8 cellular contexts compared by ENCODE assay signal in the genomic region with DNA sequence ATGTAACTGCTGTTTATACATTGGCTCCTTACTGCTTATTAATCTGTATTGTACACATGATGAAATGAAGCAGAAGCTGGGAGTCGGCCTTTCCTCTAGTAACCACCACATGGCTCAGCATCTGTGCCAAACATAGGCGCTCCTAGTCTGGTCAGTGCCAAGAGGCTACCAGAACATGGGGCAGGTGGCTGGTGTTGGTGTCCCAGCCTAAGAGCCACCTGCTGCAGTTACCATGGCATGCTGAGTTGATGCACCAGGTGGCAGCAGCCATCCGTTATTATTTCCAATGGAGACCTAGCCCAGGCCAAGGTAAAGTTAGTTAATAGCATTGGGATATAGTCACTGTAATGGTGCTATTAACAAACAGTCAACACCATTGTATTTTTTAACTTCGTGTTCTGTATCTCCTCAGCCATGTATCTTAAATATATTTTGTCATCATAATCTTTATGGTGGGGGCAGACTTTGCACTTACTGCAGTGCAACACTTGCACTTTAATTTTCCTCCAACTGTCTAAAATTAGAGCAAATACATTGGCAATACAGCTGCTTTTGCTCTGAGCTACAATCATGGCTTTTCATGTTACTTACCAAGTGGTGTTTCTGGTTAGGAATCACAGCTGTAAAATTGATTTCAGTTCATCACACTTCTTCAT. TPM values are rescaled to one million over a fixed set of nuclear protein-coding genes. Genes with fewer than 3 reads are reported as not detected.
DNase-seq lines count a peak whose midpoint lies in the region; ATAC-seq and TF ChIP-seq lines count a peak whose summit lies in the region.

No MANE protein-coding gene starts in this region.

- no peak overlapping the region for H3K4me3 ChIP-seq in neural cell (ENCODE audit: low read length)

- no peaks in the 10 kb centered on the region for H3K27me3 Mint-ChIP-seq in T-helper 17 cell

- peaks cover 4% of the 10 kb centered on the region for H3K36me3 Mint-ChIP-seq in T-helper 17 cell (ENCODE audit: low read depth)

- TF ChIP-seq CTCF in AG09319 (IDR thresholded peaks at IDR 0.05; ENCODE audit: low read depth, low read length) = peak; percentile 32
- peak; percentile 80 for TF ChIP-seq CTCF in neural cell (IDR thresholded peaks at IDR 0.05; ENCODE audit: poor library complexity, severe bottlenecking)

- peak; percentile 60 for ATAC-seq in GM18907 (IDR thresholded peaks at IDR 0.05; ENCODE audit: unreplicated experiment)
- peak; percentile 54 for ATAC-seq in T-helper 17 cell
- no peak for ATAC-seq in HG03135 (IDR thresholded peaks at IDR 0.05; ENCODE audit: unreplicated experiment)
- no peak for ATAC-seq in HG02884 (IDR thresholded peaks at IDR 0.05; ENCODE audit: unreplicated experiment)

- no peaks in the 10 kb centered on the region for H3K9me3 ChIP-seq in T-helper 17 cell (ENCODE audit: control insufficient read depth, low read length, poor library complexity, severe bottlenecking)
- H3K9me3 ChIP-seq in neural cell (ENCODE audit: low read length) = no peaks in the 10 kb centered on the region

- TF ChIP-seq EP300 in neural cell (conservative IDR thresholded peaks at IDR 0.05; ENCODE audit: poor library complexity, severe bottlenecking) = no peak

- no peaks in the 10 kb centered on the region for H3F3A ChIP-seq in neural cell (ENCODE audit: insufficient read depth, low read length, poor library complexity, severe bottlenecking)

- no peaks in the 10 kb centered on the region for H4K20me1 ChIP-seq in neural cell (ENCODE audit: insufficient read depth)

- H3K4me2 ChIP-seq in neural cell (ENCODE audit: low read length) = no peak overlapping the region

- H3K9me2 ChIP-seq in neural cell (ENCODE audit: insufficient read depth, low read length) = no peaks in the 10 kb centered on the region

- peak overlapping the region; percentile 85 for H3K27ac Mint-ChIP-seq in T-helper 17 cell

- H3K27ac ChIP-seq in neural cell (ENCODE audit: low read length) = no peak overlapping the region

- no peak for DNase-seq in AG09319 (ENCODE audit: extremely low read depth, low read depth)
- DNase-seq in NCI-H1092 (lab: John Stamatoyannopoulos, UW) = peak; percentile 44
- no peak for DNase-seq in T-helper 17 cell
- DNase-seq in erythroblast (lab: John Stamatoyannopoulos, UW) = peak; percentile 50 to 69

- peak; percentile 85 for TF ChIP-seq RAD21 in neural cell (conservative IDR thresholded peaks at IDR 0.05)

- no peaks in the 10 kb centered on the region for H3K79me2 ChIP-seq in neural cell (replicated peaks; ENCODE audit: insufficient read depth, low read length)

- peaks cover 7% of the 10 kb centered on the region for H3K4me1 Mint-ChIP-seq in T-helper 17 cell

- H3K27me3 ChIP-seq in neural cell (ENCODE audit: insufficient read depth, low read depth, low read length) = no peaks in the 10 kb centered on the region

- H2AFZ ChIP-seq in neural cell (ENCODE audit: low read depth, low read length) = no peak overlapping the region

- no peak for TF ChIP-seq POLR2A in erythroblast (IDR thresholded peaks at IDR 0.05; ENCODE audit: low read length)

- no peak overlapping the region for H3K4me3 Mint-ChIP-seq in T-helper 17 cell

- H3K9ac ChIP-seq in neural cell (ENCODE audit: low read length) = no peak overlapping the region

- H3K36me3 ChIP-seq in neural cell (ENCODE audit: insufficient read depth, low read length) = peaks cover 12% of the 10 kb centered on the region

TF ChIP-seq in neural cell, 6 proteins besides CTCF, POLR2A, EP300 and RAD21:
- TF ChIP-seq, protein P1, sequence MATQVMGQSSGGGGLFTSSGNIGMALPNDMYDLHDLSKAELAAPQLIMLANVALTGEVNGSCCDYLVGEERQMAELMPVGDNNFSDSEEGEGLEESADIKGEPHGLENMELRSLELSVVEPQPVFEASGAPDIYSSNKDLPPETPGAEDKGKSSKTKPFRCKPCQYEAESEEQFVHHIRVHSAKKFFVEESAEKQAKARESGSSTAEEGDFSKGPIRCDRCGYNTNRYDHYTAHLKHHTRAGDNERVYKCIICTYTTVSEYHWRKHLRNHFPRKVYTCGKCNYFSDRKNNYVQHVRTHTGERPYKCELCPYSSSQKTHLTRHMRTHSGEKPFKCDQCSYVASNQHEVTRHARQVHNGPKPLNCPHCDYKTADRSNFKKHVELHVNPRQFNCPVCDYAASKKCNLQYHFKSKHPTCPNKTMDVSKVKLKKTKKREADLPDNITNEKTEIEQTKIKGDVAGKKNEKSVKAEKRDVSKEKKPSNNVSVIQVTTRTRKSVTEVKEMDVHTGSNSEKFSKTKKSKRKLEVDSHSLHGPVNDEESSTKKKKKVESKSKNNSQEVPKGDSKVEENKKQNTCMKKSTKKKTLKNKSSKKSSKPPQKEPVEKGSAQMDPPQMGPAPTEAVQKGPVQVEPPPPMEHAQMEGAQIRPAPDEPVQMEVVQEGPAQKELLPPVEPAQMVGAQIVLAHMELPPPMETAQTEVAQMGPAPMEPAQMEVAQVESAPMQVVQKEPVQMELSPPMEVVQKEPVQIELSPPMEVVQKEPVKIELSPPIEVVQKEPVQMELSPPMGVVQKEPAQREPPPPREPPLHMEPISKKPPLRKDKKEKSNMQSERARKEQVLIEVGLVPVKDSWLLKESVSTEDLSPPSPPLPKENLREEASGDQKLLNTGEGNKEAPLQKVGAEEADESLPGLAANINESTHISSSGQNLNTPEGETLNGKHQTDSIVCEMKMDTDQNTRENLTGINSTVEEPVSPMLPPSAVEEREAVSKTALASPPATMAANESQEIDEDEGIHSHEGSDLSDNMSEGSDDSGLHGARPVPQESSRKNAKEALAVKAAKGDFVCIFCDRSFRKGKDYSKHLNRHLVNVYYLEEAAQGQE (IDR thresholded peaks at IDR 0.05; ENCODE audit: borderline replicate concordance) = no peak
- TF ChIP-seq SMC3 (conservative IDR thresholded peaks at IDR 0.05; ENCODE audit: poor library complexity) = peak; percentile 87

RNA-seq across cellular contexts. Expression of a gene that starts 33.1 kb away (rescaled TPM):
- total RNA-seq in T-helper 17 cell = 100 to 1,000 TPM; 250 to 252 TPM
- polyA plus RNA-seq in neural cell = 30.7 and 37.7 TPM in 2 replicates
- 46.3 and 50.0 TPM in 2 replicates for polyA minus RNA-seq in neural cell

Comparison
In these comparisons a context has a peak if more than half of its experiments do, and no peak if none do; other contexts are left out.
1. DNase-seq: peak in NCI-H1092 (single experiment) and erythroblast (2 of 2); none in AG09319 (single experiment) and T-helper 17 cell (0 of 3).
2. ATAC-seq: peak in GM18907 (single experiment) and T-helper 17 cell (single experiment); none in HG03135 (single experiment) and HG02884 (single experiment).